Comparison of ENCODE assay signal across 15 cellular contexts in genomic region chr7:20340839-20341238, GRCh38. TPM values are rescaled to one million over a fixed set of nuclear protein-coding genes. Genes with fewer than 3 reads are reported as not detected.
DNase-seq lines count a peak whose midpoint lies in the region; ATAC-seq, FAIRE-seq and TF ChIP-seq lines count a peak whose summit lies in the region.
"Had no signal": no experiment of that assay in that cellular context is flagged by ENCODE, and none has a peak within 500 bp of the region (broad histone marks: within the 10 kb centered on the region; RNA-seq: fewer than 3 reads in every experiment).

No MANE protein-coding gene starts in this region.

- FAIRE-seq in bronchial epithelial cell (lab: Jason Lieb, UNC), result peak; percentile 84

- intact Hi-C loops in testis (cut with DNase I; ENCODE audit: low total_unique reads), result no loop called here

- peak; percentile 87 for DNase-seq in bronchial epithelial cell (ENCODE audit: low read depth)
- peak; percentile 78 for DNase-seq in testis
- no peak for DNase-seq in stimulated activated naive CD8-positive, alpha-beta T cell treated with anti-CD3 and anti-CD28 coated beads, Interleukin-15, amount 100 ng/mL, for 72 hours
- no peak for DNase-seq in amniotic stem cell (lab: John Stamatoyannopoulos, UW)
- DNase-seq: activated T-cell treated with anti-CD3 and anti-CD28 coated beads, Interleukin-2, amount 50 U/mL, for 1 hour; HFFc6; NCI-H446 treated with DMSO at 0.1 percent for 48 hours; SHP77 treated with DMSO at 0.1 percent for 48 hours; stimulated activated CD4-positive, alpha-beta T cell treated with anti-CD3 and anti-CD28 coated beads, Interleukin-15, amount 100 ng/mL, for 24 hours had no signal

- H3K36me3 ChIP-seq in HUES64 (ENCODE audit: insufficient read depth, low read length) (no peaks in the 10 kb centered on the region), bronchial epithelial cell (ENCODE audit: control insufficient read depth, insufficient read depth, low read length) (no peaks in the 10 kb centered on the region), testis (ENCODE audit: low read depth, missing control alignments) (no peaks in the 10 kb centered on the region)
- H3K36me3 ChIP-seq: ascending aorta had no signal

- H3K27me3 ChIP-seq in HUES64 (ENCODE audit: insufficient read depth, low read length), result no peaks in the 10 kb centered on the region
- no peaks in the 10 kb centered on the region for H3K27me3 ChIP-seq in bronchial epithelial cell (ENCODE audit: control insufficient read depth, insufficient read depth, low read length)
- H3K27me3 ChIP-seq in layer of hippocampus (ENCODE audit: control insufficient read depth, insufficient read depth, low read length), result no peaks in the 10 kb centered on the region
- H3K27me3 ChIP-seq in testis, result no peaks in the 10 kb centered on the region
- H3K27me3 ChIP-seq: ascending aorta had no signal

- ATAC-seq in GM19351 (IDR thresholded peaks at IDR 0.05; ENCODE audit: unreplicated experiment), result no peak
- ATAC-seq in stimulated activated naive CD8-positive, alpha-beta T cell treated with anti-CD3 and anti-CD28 coated beads, Interleukin-15, amount 100 ng/mL, for 72 hours, result no peak
- ATAC-seq in GM18498 (IDR thresholded peaks at IDR 0.05; ENCODE audit: unreplicated experiment), result no peak

- H3K9me3 Mint-ChIP-seq in stimulated activated naive CD8-positive, alpha-beta T cell treated with anti-CD3 and anti-CD28 coated beads, Interleukin-15, amount 100 ng/mL, for 72 hours, result no peaks in the 10 kb centered on the region
- H3K9me3 Mint-ChIP-seq: HFFc6, nephron had no signal

- H3K4me3 ChIP-seq in HUES64 (ENCODE audit: low read length) (no peak overlapping the region), bronchial epithelial cell (ENCODE audit: low read depth, low read length) (no peak overlapping the region), testis (no peak overlapping the region)
- H3K4me3 ChIP-seq: ascending aorta had no signal

- H3K9ac ChIP-seq in HUES64 (ENCODE audit: low read depth, low read length), result no peak overlapping the region

- H3K9me3 ChIP-seq in HUES64 (ENCODE audit: insufficient read depth, low read depth, low read length), result no peaks in the 10 kb centered on the region
- H3K9me3 ChIP-seq in testis, result no peaks in the 10 kb centered on the region
- H3K9me3 ChIP-seq: ascending aorta had no signal

- TF ChIP-seq POLR2A in testis (IDR thresholded peaks at IDR 0.05), result no peak

- TF ChIP-seq CTCF in bronchial epithelial cell (IDR thresholded peaks at IDR 0.05; ENCODE audit: insufficient read depth, low read length, severe bottlenecking) (no peak), testis (IDR thresholded peaks at IDR 0.05) (no peak)

- H3K4me1 Mint-ChIP-seq in stimulated activated naive CD8-positive, alpha-beta T cell treated with anti-CD3 and anti-CD28 coated beads, Interleukin-15, amount 100 ng/mL, for 72 hours, result no peaks in the 10 kb centered on the region

- H3K27ac ChIP-seq in HUES64 (ENCODE audit: low read depth, low read length) (peak overlapping the region; percentile 44), layer of hippocampus (ENCODE audit: low read depth, low read length) (peak overlapping the region; percentile 70), testis (peak overlapping the region; percentile 64 to 71)
- H3K27ac ChIP-seq: ascending aorta had no signal

- H3K27me3 Mint-ChIP-seq in stimulated activated naive CD8-positive, alpha-beta T cell treated with anti-CD3 and anti-CD28 coated beads, Interleukin-15, amount 100 ng/mL, for 72 hours, result peaks cover 26% of the 10 kb centered on the region

- H3K27ac Mint-ChIP-seq in stimulated activated naive CD8-positive, alpha-beta T cell treated with anti-CD3 and anti-CD28 coated beads, Interleukin-15, amount 100 ng/mL, for 72 hours, result no peak overlapping the region
- H3K27ac Mint-ChIP-seq: HFFc6, nephron had no signal

- H3K4me1 ChIP-seq in HUES64 (ENCODE audit: insufficient read depth, low read length) (peaks cover 21% of the 10 kb centered on the region), testis (peaks cover 32% of the 10 kb centered on the region)
- H3K4me1 ChIP-seq: ascending aorta had no signal

- no peak overlapping the region for H3K4me3 Mint-ChIP-seq in stimulated activated naive CD8-positive, alpha-beta T cell treated with anti-CD3 and anti-CD28 coated beads, Interleukin-15, amount 100 ng/mL, for 72 hours
- H3K4me3 Mint-ChIP-seq: HFFc6, nephron had no signal

RNA-seq across cellular contexts. Expression of gene ITGB8, which starts 10.1 kb away (rescaled TPM):
- 1.9 TPM for polyA plus RNA-seq in HUES64 (2013, experiment 1 of 2)
- 2.6 TPM for polyA plus RNA-seq in HUES64 (2013, experiment 2 of 2)
- total RNA-seq in bronchial epithelial cell (10.5 and 13.8 TPM in 2 replicates), testis (100 to 1,000 TPM; 104 to 111 TPM)
- polyA plus RNA-seq in testis (ENCODE audit: insufficient read depth, low read depth, low replicate concordance), result 9.5 TPM
- total RNA-seq: HFFc6 had no signal

Comparison
In these comparisons a context has a peak if more than half of its experiments do, and no peak if none do; other contexts are left out.
1. DNase-seq: peak in bronchial epithelial cell (single experiment) and testis (single experiment); none in stimulated activated naive CD8-positive, alpha-beta T cell treated with anti-CD3 and anti-CD28 coated beads, Interleukin-15, amount 100 ng/mL, for 72 hours (0 of 2) and amniotic stem cell (single experiment).
2. Peak in every context shown above with its lines, with median percentiles within 50 percentile points of each other: H3K27ac ChIP-seq.